In genomic region chr10:24553051-24553612, GRCh38 we compare ENCODE assay signal across 21 cellular contexts.
A peak's percentile ranks its signal among the peaks of the same experiment; 100 is the strongest.
DNase-seq lines count a peak whose midpoint lies in the region; ATAC-seq, FAIRE-seq and TF ChIP-seq lines count a peak whose summit lies in the region.
"Had no signal": no experiment of that assay in that cellular context is flagged by ENCODE, and none has a peak within 500 bp of the region (broad histone marks: within the 10 kb centered on the region; RNA-seq: fewer than 3 reads in every experiment).

No MANE protein-coding gene starts in this region.

- H2BK120ac ChIP-seq in mesendoderm (ENCODE audit: low read depth, low read length), result no peak overlapping the region

- no peak for TF ChIP-seq CTCF in HepG2 (CRISPR knock-in tag; IDR thresholded peaks at IDR 0.05)
- no peak for TF ChIP-seq CTCF in right lobe of liver (IDR thresholded peaks at IDR 0.05)

- CTCF ChIA-PET in HepG2 (lab: Yijun Ruan, JAX; ENCODE audit: low intra/inter-chr PET ratio, low total read pairs), result no interaction called here

- H3K27me3 ChIP-seq in HepG2 (ENCODE audit: control insufficient read depth in 1 of 2, insufficient read depth in 2 of 2, low read length in 2 of 2) (no peaks in the 10 kb centered on the region), right lobe of liver (no peaks in the 10 kb centered on the region), mesendoderm (ENCODE audit: insufficient read depth, low read length, poor library complexity) (no peaks in the 10 kb centered on the region)
- H3K27me3 ChIP-seq: BLaER1 had no signal

- no peak overlapping the region for H4K8ac ChIP-seq in mesendoderm (ENCODE audit: low read depth, low read length)

- BruUV-seq in HepG2 (replicated peaks; lab: Mats Ljungman, UMichigan), result no TSS peak

- peak; percentile 34 for DNase-seq in HepG2 (ENCODE audit: low spot score)
- DNase-seq in right lobe of liver, result no peak
- DNase-seq in SK-MEL-5 (ENCODE audit: low read depth, low spot score), result peak; percentile 65
- DNase-seq in foreskin melanocyte, result peak; percentile 73
- DNase-seq in NCI-H1105 (lab: John Stamatoyannopoulos, UW), result no peak
- no peak for DNase-seq in mesendoderm
- DNase-seq: GDM1, KBM-7, NCI-H1694, NCI-H2029 treated with DMSO at 0.1 percent for 48 hours, NCI-H2227 treated with DMSO at 0.1 percent for 48 hours, SHP77 treated with DMSO at 0.1 percent for 48 hours, SW 1271 had no signal

- intact Hi-C loops in HepG2 (cut with micrococcal nuclease; ENCODE audit: unreplicated experiment), result loop anchor here (10.0 kb wide), 1 partner anchor 88 kb away; no protein-coding TSS in a partner anchor
- intact Hi-C loops in right lobe of liver (cut with DNase I), result no loop called here

- no peak for FAIRE-seq in HepG2 (lab: Jason Lieb, UNC)
- FAIRE-seq: GM12878, HTR-8/SVneo had no signal

- H3K27ac ChIP-seq in HepG2 (ENCODE audit: extremely low read length, insufficient read depth, low read length) (no peak overlapping the region), right lobe of liver (no peak overlapping the region), mesendoderm (ENCODE audit: low read depth, low read length) (no peak overlapping the region)
- H3K27ac ChIP-seq: BLaER1, GM23248, SK-N-MC had no signal

- no peak for TF ChIP-seq EP300 in HepG2 (IDR thresholded peaks at IDR 0.05; ENCODE audit: low read depth in 2 of 2, low read length in 2 of 2)
- no peak for TF ChIP-seq EP300 in HepG2 (CRISPR knock-in tag; IDR thresholded peaks at IDR 0.05; ENCODE audit: borderline replicate concordance)

- 67% methylated on average over 9 of the region's 10 CpGs for WGBS in HepG2 (ENCODE audit: low lambda C conversion rate)
- 64% methylated on average over 7 of the region's 10 CpGs for WGBS in right lobe of liver (ENCODE audit: insufficient coverage, low coverage, low lambda C conversion rate, missing lambda C conversion rate)
- no CpG with 5 or more reads among the region's 10 CpGs for WGBS in mesendoderm (ENCODE audit: extremely low coverage, insufficient coverage, low lambda C conversion rate)

- no peak overlapping the region for H3K18ac ChIP-seq in mesendoderm (ENCODE audit: low read length)

- TF ChIP-seq RAD21 in HepG2 (CRISPR knock-in tag; IDR thresholded peaks at IDR 0.05), result no peak

- no peak overlapping the region for H2BK15ac ChIP-seq in mesendoderm (replicated peaks; ENCODE audit: low read depth)

- peaks cover 42% of the 10 kb centered on the region for H3K4me1 ChIP-seq in HepG2 (ENCODE audit: insufficient read depth, low read length)
- no peaks in the 10 kb centered on the region for H3K4me1 ChIP-seq in right lobe of liver
- no peaks in the 10 kb centered on the region for H3K4me1 ChIP-seq in mesendoderm (ENCODE audit: control insufficient read depth, low read depth, low read length)
- H3K4me1 ChIP-seq: HAP-1 had no signal

- no peak overlapping the region for H3K23ac ChIP-seq in mesendoderm (ENCODE audit: low read length)

- in situ Hi-C loops in HepG2 (cut with HindIII; ENCODE audit: extremely low pct_ligation_motif_present, low pct_unique_long_range_greater_than_20kb) (loop anchor here (10.0 kb wide), 1 partner anchor 348 kb away; the partner anchor contains the start of gene KIAA1217), SK-MEL-5 (cut with HindIII; ENCODE audit: low pct_unique_long_range_greater_than_20kb, low sequenced_read_pairs) (no loop called here)

- POLR2A ChIA-PET in HepG2 (lab: Yijun Ruan, JAX), result no interaction called here

- H3K4ac ChIP-seq in mesendoderm (ENCODE audit: low read depth, low read length), result no peak overlapping the region

- TF ChIP-seq POLR2A in HepG2 (IDR thresholded peaks at IDR 0.05; ENCODE audit: insufficient read depth in 1 of 2, low read depth in 2 of 2, low read length in 2 of 2) (no peak), right lobe of liver (IDR thresholded peaks at IDR 0.05) (no peak)

- no peak overlapping the region for H3K4me3 ChIP-seq in HepG2 (replicated peaks in 1 of 3; ENCODE audit: insufficient read depth in 1 of 3, low read depth in 2 of 3, low read length in 3 of 3)
- H3K4me3 ChIP-seq in right lobe of liver, result no peak overlapping the region
- H3K4me3 ChIP-seq in mesendoderm (ENCODE audit: low read length), result no peak overlapping the region
- H3K4me3 ChIP-seq: BLaER1, GM12878, GM23248, HAP-1, SK-N-MC had no signal

- no peak for ATAC-seq in HepG2
- ATAC-seq in right lobe of liver, result no peak
- no peak for ATAC-seq in HG02870 (IDR thresholded peaks at IDR 0.05; ENCODE audit: unreplicated experiment)
- no peak for ATAC-seq in HG02763 (IDR thresholded peaks at IDR 0.05; ENCODE audit: unreplicated experiment)

- H3K79me1 ChIP-seq in mesendoderm (ENCODE audit: low read length), result no peaks in the 10 kb centered on the region

- no peak overlapping the region for H4K5ac ChIP-seq in mesendoderm (ENCODE audit: low read length)

- H3K9ac ChIP-seq in HepG2 (ENCODE audit: insufficient read depth, low read depth, low read length) (no peak overlapping the region), mesendoderm (ENCODE audit: low read length) (no peak overlapping the region)
- H3K9ac ChIP-seq: BLaER1, GM23248 had no signal

- no peaks in the 10 kb centered on the region for H3K79me2 ChIP-seq in HepG2 (ENCODE audit: insufficient read depth, low read length)
- H3K79me2 ChIP-seq in mesendoderm (ENCODE audit: control insufficient read depth, insufficient read depth, low read length), result no peaks in the 10 kb centered on the region

- H4K20me1 ChIP-seq in HepG2 (ENCODE audit: insufficient read depth, low read length), result no peaks in the 10 kb centered on the region
- H4K20me1 ChIP-seq: BLaER1 had no signal

- H2AFZ ChIP-seq in HepG2 (ENCODE audit: low read length), result no peak overlapping the region
- H2AFZ ChIP-seq: GM23248 had no signal

- H2BK5ac ChIP-seq in mesendoderm (ENCODE audit: low read length), result no peak overlapping the region

- H3K4me2 ChIP-seq in HepG2 (ENCODE audit: low read depth, low read length), result no peak overlapping the region
- H3K4me2 ChIP-seq in mesendoderm (ENCODE audit: low read length), result no peak overlapping the region
- H3K4me2 ChIP-seq: BLaER1 had no signal

- H3K9me3 ChIP-seq in HepG2 (ENCODE audit: low read length) (no peaks in the 10 kb centered on the region), right lobe of liver (no peaks in the 10 kb centered on the region)
- H3K9me3 ChIP-seq: BLaER1, HAP-1 had no signal

- H3K36me3 ChIP-seq in HepG2 (replicated peaks in 1 of 2; ENCODE audit: control insufficient read depth in 1 of 2, insufficient read depth in 2 of 2, low read length in 2 of 2) (no peaks in the 10 kb centered on the region), right lobe of liver (no peaks in the 10 kb centered on the region), mesendoderm (ENCODE audit: control insufficient read depth, insufficient read depth, low read length) (no peaks in the 10 kb centered on the region)
- H3K36me3 ChIP-seq: BLaER1, HAP-1 had no signal

- H3K56ac ChIP-seq in mesendoderm (ENCODE audit: low read length), result no peak overlapping the region

- H2AK5ac ChIP-seq in mesendoderm (ENCODE audit: low read length), result no peak overlapping the region

TF ChIP-seq in HepG2, 621 proteins besides CTCF, POLR2A, EP300 and RAD21:
- TF ChIP-seq ZNF619 (CRISPR knock-in tag; IDR thresholded peaks at IDR 0.05) (no peak), PATZ1 (CRISPR knock-in tag; IDR thresholded peaks at IDR 0.05) (peak; percentile 45; the same call in 1 of the 2 replicates), ZNF607 (CRISPR knock-in tag; IDR thresholded peaks at IDR 0.05; ENCODE audit: borderline replicate concordance) (no peak)

Comparison
In these comparisons a context has a peak if more than half of its experiments do, and no peak if none do; other contexts are left out.
1. DNase-seq: peak in HepG2 (single experiment), SK-MEL-5 (single experiment) and foreskin melanocyte (single experiment); none in right lobe of liver (0 of 3), NCI-H1105 (single experiment) and mesendoderm (single experiment).